1 cellular context compared by ENCODE assay signal in genomic region chr20:54091120-54091480, GRCh38.
TF ChIP-seq lines count a peak whose summit lies in the region.

No MANE protein-coding gene starts in this region.

TF ChIP-seq in GM12878, 131 proteins besides CTCF, POLR2A, EP300 and RAD21:
- TF ChIP-seq RELB (IDR thresholded peaks at IDR 0.05; ENCODE audit: low read depth) (no peak), CEBPZ (IDR thresholded peaks at IDR 0.05; ENCODE audit: low read depth, low read length) (no peak), ETV6 (conservative IDR thresholded peaks at IDR 0.05 in 1 of 2, IDR thresholded peaks at IDR 0.05 in 1 of 2; ENCODE audit: borderline replicate concordance in 1 of 2, low read depth in 1 of 2) (peak in 1 of 2 experiments; percentile 78; a peak in 2 of 4 replicates), NFXL1 (IDR thresholded peaks at IDR 0.05; ENCODE audit: borderline replicate concordance) (peak; percentile 72; the same call in 1 of the 2 replicates), SRF (IDR thresholded peaks at IDR 0.05; ENCODE audit: low read depth in 2 of 2, low read length in 2 of 2) (no peak), TCF7 (IDR thresholded peaks at IDR 0.05; ENCODE audit: borderline replicate concordance) (no peak)
TF ChIP-seq in GM12878: peak in this region for 2.
